ENCODE assay signal across 15 cellular contexts in the genomic region with DNA sequence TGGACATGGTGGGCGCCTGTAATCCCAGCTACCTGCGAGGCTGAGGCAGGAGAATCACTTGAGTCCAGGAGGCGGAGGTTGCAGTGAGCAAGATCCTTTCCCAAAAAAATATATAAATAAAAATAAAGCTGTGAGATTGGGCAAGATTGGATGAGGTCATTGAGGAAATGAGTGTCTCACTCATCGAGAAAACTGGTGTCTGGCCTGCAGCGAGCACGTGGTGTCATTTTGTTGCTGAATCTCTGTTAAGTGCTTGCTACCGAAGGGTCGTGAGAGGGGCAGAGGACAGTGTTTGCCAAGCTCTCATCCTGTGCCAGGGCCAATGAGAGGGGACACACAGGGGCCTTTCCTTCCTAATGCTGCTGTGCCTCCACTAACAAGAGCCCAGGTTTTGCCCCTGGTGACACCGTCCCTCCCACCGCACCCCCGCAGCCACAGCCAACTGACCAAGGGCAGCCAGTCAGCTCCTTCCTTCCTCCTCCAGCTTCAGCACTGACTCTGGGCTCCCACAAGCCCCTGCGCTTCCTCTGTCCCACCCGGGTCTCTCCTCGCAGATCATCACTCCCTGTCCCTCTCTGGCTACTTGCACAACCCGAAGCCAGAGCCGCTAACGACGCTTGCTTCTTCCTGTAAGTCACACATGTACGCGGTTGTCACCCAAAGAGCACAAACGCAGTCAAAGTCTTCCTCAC. TPM values are rescaled to one million over a fixed set of nuclear protein-coding genes. Genes with fewer than 3 reads are reported as not detected.
DNase-seq lines count a peak whose midpoint lies in the region; TF ChIP-seq lines count a peak whose summit lies in the region.
"Had no signal": no experiment of that assay in that cellular context is flagged by ENCODE, and none has a peak within 500 bp of the region (broad histone marks: within the 10 kb centered on the region; RNA-seq: fewer than 3 reads in every experiment).

No MANE protein-coding gene starts in this region.

- H3K27me3 ChIP-seq in rectal smooth muscle tissue (ENCODE audit: control insufficient read depth, insufficient read depth, low read length), result no peaks in the 10 kb centered on the region

- H3K4me1 ChIP-seq in rectal smooth muscle tissue (ENCODE audit: control insufficient read depth, insufficient read depth, low read length), result peaks cover 6% of the 10 kb centered on the region

- DNase-seq in activated T-cell treated with anti-CD3 and anti-CD28 coated beads, Interleukin-2, amount 50 U/mL, for 24 hours, result no peak
- no peak for DNase-seq in activated T-cell treated with anti-CD3 and anti-CD28 coated beads, Interleukin-2, amount 50 U/mL, for 48 hours
- DNase-seq in RKO (ENCODE audit: low spot score) (peak; percentile 55), epithelial cell of esophagus (ENCODE audit: low read depth) (peak; percentile 74), hippocampal formation (lab: John Stamatoyannopoulos, UW) (no peak), HT-29 (ENCODE audit: low spot score) (no peak)
- no peak for DNase-seq in activated effector memory CD4-positive, alpha-beta T cell treated with Interleukin-2 at 50 U/mL for 16 hours
- DNase-seq: activated naive CD4-positive, alpha-beta T cell treated with anti-CD3 and anti-CD28 coated beads, Interleukin-2, amount 10 ng/mL, durations not matched to agents 7 days and 5 days; NCI-H1092; NCI-H774; T1000 had no signal

- peak overlapping the region; percentile 52 for H3K27ac Mint-ChIP-seq in activated T-cell treated with anti-CD3 and anti-CD28 coated beads, Interleukin-2, amount 50 U/mL, for 24 hours
- H3K27ac Mint-ChIP-seq: activated naive CD4-positive, alpha-beta T cell treated with anti-CD3 and anti-CD28 coated beads, Interleukin-2, amount 10 ng/mL, durations not matched to agents 7 days and 5 days had no signal

- H3K36me3 Mint-ChIP-seq in activated T-cell treated with anti-CD3 and anti-CD28 coated beads, Interleukin-2, amount 50 U/mL, for 24 hours (ENCODE audit: low read depth), result peaks cover 90% of the 10 kb centered on the region

- no peak for TF ChIP-seq CTCF in epithelial cell of esophagus (IDR thresholded peaks at IDR 0.05; ENCODE audit: insufficient read depth, low read depth, low read length, missing control alignments)

- H3K9me3 Mint-ChIP-seq in activated T-cell treated with anti-CD3 and anti-CD28 coated beads, Interleukin-2, amount 50 U/mL, for 24 hours, result no peaks in the 10 kb centered on the region
- H3K9me3 Mint-ChIP-seq: activated naive CD4-positive, alpha-beta T cell treated with anti-CD3 and anti-CD28 coated beads, Interleukin-2, amount 10 ng/mL, durations not matched to agents 7 days and 5 days had no signal

- H3K9ac ChIP-seq in rectal smooth muscle tissue (ENCODE audit: low read length), result no peak overlapping the region

- H3K4me3 Mint-ChIP-seq in activated T-cell treated with anti-CD3 and anti-CD28 coated beads, Interleukin-2, amount 50 U/mL, for 24 hours, result peak overlapping the region; percentile 2
- H3K4me3 Mint-ChIP-seq: activated naive CD4-positive, alpha-beta T cell treated with anti-CD3 and anti-CD28 coated beads, Interleukin-2, amount 10 ng/mL, durations not matched to agents 7 days and 5 days had no signal

- no peak overlapping the region for H3K4me3 ChIP-seq in epithelial cell of esophagus (ENCODE audit: low read length)
- peak overlapping the region; percentile 8 for H3K4me3 ChIP-seq in rectal smooth muscle tissue (ENCODE audit: low read length)
- H3K4me3 ChIP-seq: HAP-1, skin epidermis had no signal

- no peaks in the 10 kb centered on the region for H3K27me3 Mint-ChIP-seq in activated T-cell treated with anti-CD3 and anti-CD28 coated beads, Interleukin-2, amount 50 U/mL, for 24 hours
- H3K27me3 Mint-ChIP-seq: activated naive CD4-positive, alpha-beta T cell treated with anti-CD3 and anti-CD28 coated beads, Interleukin-2, amount 10 ng/mL, durations not matched to agents 7 days and 5 days had no signal

- no peak overlapping the region for H3K27ac ChIP-seq in rectal smooth muscle tissue (ENCODE audit: low read depth, low read length)

- H3K4me1 Mint-ChIP-seq in activated T-cell treated with anti-CD3 and anti-CD28 coated beads, Interleukin-2, amount 50 U/mL, for 24 hours (ENCODE audit: low read depth), result peaks cover 34% of the 10 kb centered on the region

- peaks cover 3% of the 10 kb centered on the region for H3K36me3 ChIP-seq in rectal smooth muscle tissue (ENCODE audit: control insufficient read depth, insufficient read depth, low read length)

RNA-seq across cellular contexts. Expression of a gene that starts 3.2 kb away (rescaled TPM):
- 256 and 257 TPM in 2 replicates for total RNA-seq in HT-29 (2014; rRNA removed; shearing (Covaris generic))

RNA-seq across cellular contexts. Expression of a gene that starts 11.1 kb away (rescaled TPM):
- 111 and 113 TPM in 2 replicates for total RNA-seq in HT-29 (2014; rRNA removed; shearing (Covaris generic))

RNA-seq across cellular contexts. Expression of a gene that starts 21.9 kb away (rescaled TPM):
- total RNA-seq in HT-29 (2014; rRNA removed; shearing (Covaris generic)), result 0.08 and 1.2 TPM in 2 replicates
- total RNA-seq: mononuclear cell had no signal

RNA-seq across cellular contexts. Expression of a gene that starts 31.4 kb away (rescaled TPM):
- total RNA-seq in HT-29 (2014; rRNA removed; shearing (Covaris generic)), result not detected in 2 replicates

RNA-seq across cellular contexts. Expression of a gene that starts 45.4 kb away (rescaled TPM):
- total RNA-seq in HT-29 (2014; rRNA removed; shearing (Covaris generic)), result 0.05 TPM in 1 of 2 replicates, not detected in the other

Comparison
In these comparisons a context has a peak if more than half of its experiments do, and no peak if none do; other contexts are left out.
1. DNase-seq: peak in RKO (single experiment) and epithelial cell of esophagus (single experiment); none in activated T-cell treated with anti-CD3 and anti-CD28 coated beads, Interleukin-2, amount 50 U/mL, for 24 hours (single experiment), activated T-cell treated with anti-CD3 and anti-CD28 coated beads, Interleukin-2, amount 50 U/mL, for 48 hours (0 of 2), hippocampal formation (0 of 2), HT-29 (single experiment) and activated effector memory CD4-positive, alpha-beta T cell treated with Interleukin-2 at 50 U/mL for 16 hours (single experiment).